ENCODE assay signal across 1 cellular context in genomic region chr15:40828447-40829036, GRCh38.
TF ChIP-seq lines count a peak whose summit lies in the region.

TSS of gene PPP1R14D (minus strand) at chr15:40828708. CDS start at chr15:40828641, 67 bp downstream.

TF ChIP-seq in K562, 482 proteins besides CTCF, POLR2A, EP300 and RAD21:
- TF ChIP-seq PKNOX1 (IDR thresholded peaks at IDR 0.05) (peak; percentile 39; the same call in 1 of the 2 replicates), ZNF431 (CRISPR knock-in tag; IDR thresholded peaks at IDR 0.05) (no peak), NR3C1 (CRISPR knock-in tag; IDR thresholded peaks at IDR 0.05) (no peak)
TF ChIP-seq in K562: peak in this region for 1.
